ENCODE assay signal across 18 cellular contexts in genomic region chr16:74224828-74225227, GRCh38.
DNase-seq lines count a peak whose midpoint lies in the region; ATAC-seq and TF ChIP-seq lines count a peak whose summit lies in the region.
"Had no signal": no experiment of that assay in that cellular context is flagged by ENCODE, and none has a peak within 500 bp of the region (broad histone marks: within the 10 kb centered on the region; RNA-seq: fewer than 3 reads in every experiment).

No MANE protein-coding gene starts in this region.

- peak overlapping the region in 2 of 3 experiments; percentile 9 to 63 for H3K27ac Mint-ChIP-seq in nephron
- H3K27ac Mint-ChIP-seq: naive B cell had no signal

- intact Hi-C loops in PC-3 (cut with micrococcal nuclease), result no loop called here

- no peaks in the 10 kb centered on the region for H3K79me2 ChIP-seq in PC-3 (ENCODE audit: low read length)

- BruUV-seq in PC-3 (replicated peaks; lab: Mats Ljungman, UMichigan), result no TSS peak

- H3K27me3 Mint-ChIP-seq in nephron (ENCODE audit: low read depth), result peaks cover under 1% of the 10 kb centered on the region

- peaks cover 29% of the 10 kb centered on the region for H3K4me1 Mint-ChIP-seq in nephron
- H3K4me1 Mint-ChIP-seq: naive B cell had no signal

- TF ChIP-seq CTCF in PC-3 (conservative IDR thresholded peaks at IDR 0.05; ENCODE audit: low read depth, low read length) (no peak), epithelial cell of esophagus (IDR thresholded peaks at IDR 0.05; ENCODE audit: insufficient read depth, low read depth, low read length, missing control alignments) (no peak), nephron (IDR thresholded peaks at IDR 0.05; ENCODE audit: unreplicated experiment in 3 of 3) (no peak)

- no peaks in the 10 kb centered on the region for H3K9me2 ChIP-seq in PC-3 (replicated peaks; ENCODE audit: low read length)

- peak overlapping the region in 1 of 3 experiments; percentile 19 for H3K4me3 Mint-ChIP-seq in nephron
- H3K4me3 Mint-ChIP-seq: naive B cell had no signal

- CTCF ChIA-PET in PC-3 (lab: Charles Lee), result no interaction called here

- no peaks in the 10 kb centered on the region for H3K9me3 ChIP-seq in PC-3 (ENCODE audit: low read length)
- H3K9me3 ChIP-seq: lower lobe of right lung, suprapubic skin had no signal

- H3K36me3 Mint-ChIP-seq in nephron (ENCODE audit: low read depth), result no peaks in the 10 kb centered on the region
- H3K36me3 Mint-ChIP-seq: naive B cell had no signal

- POLR2A ChIA-PET in PC-3 (lab: Charles Lee; ENCODE audit: unreplicated experiment), result no interaction called here

- H3K27me3 ChIP-seq in PC-3 (ENCODE audit: low read length), result peaks cover 22% of the 10 kb centered on the region; the same call in 1 of the 2 replicates
- H3K27me3 ChIP-seq: suprapubic skin had no signal

- no peaks in the 10 kb centered on the region for H3K36me3 ChIP-seq in PC-3 (ENCODE audit: low read depth, low read length)
- H3K36me3 ChIP-seq: lower lobe of right lung, suprapubic skin had no signal

- no peaks in the 10 kb centered on the region for H3K4me1 ChIP-seq in PC-3 (ENCODE audit: insufficient read depth, low read length)
- H3K4me1 ChIP-seq: lower lobe of right lung had no signal

- H3K4me3 ChIP-seq in PC-3 (ENCODE audit: low read length), result no peak overlapping the region
- no peak overlapping the region for H3K4me3 ChIP-seq in epithelial cell of esophagus (ENCODE audit: low read length)
- H3K4me3 ChIP-seq: coronary artery, lower lobe of right lung, suprapubic skin had no signal

- H2AFZ ChIP-seq in PC-3 (ENCODE audit: low read length), result no peak overlapping the region

- H3K9ac ChIP-seq in PC-3 (ENCODE audit: low read length), result no peak overlapping the region

- no peaks in the 10 kb centered on the region for H3K9me3 Mint-ChIP-seq in nephron
- H3K9me3 Mint-ChIP-seq: naive B cell had no signal

- H3K27ac ChIP-seq in PC-3 (ENCODE audit: low read length), result no peak overlapping the region
- H3K27ac ChIP-seq: coronary artery, lower lobe of right lung, suprapubic skin, VCaP had no signal

- no peaks in the 10 kb centered on the region for H4K20me1 ChIP-seq in PC-3 (ENCODE audit: low read length)

- no peak for ATAC-seq in PC-3
- ATAC-seq: lower lobe of right lung had no signal

- H3F3A ChIP-seq in PC-3 (ENCODE audit: low read length, unreplicated experiment), result no peaks in the 10 kb centered on the region

- no peak overlapping the region for H3K4me2 ChIP-seq in PC-3 (ENCODE audit: low read length)

- DNase-seq in ELR (ENCODE audit: low read depth), result peak; percentile 28
- DNase-seq in PC-3, result peak; percentile 28
- DNase-seq in epithelial cell of esophagus (ENCODE audit: low read depth), result peak; percentile 47
- no peak for DNase-seq in superior temporal gyrus (ENCODE audit: extremely low spot score)
- no peak for DNase-seq in activated T-cell treated with anti-CD3 and anti-CD28 coated beads, Interleukin-2, amount 50 U/mL, for 1 hour
- DNase-seq in KG1 (lab: John Stamatoyannopoulos, UW), result no peak
- DNase-seq: activated naive CD4-positive, alpha-beta T cell; aorta; lower lobe of right lung; naive B cell; NCI-H1436 treated with DMSO at 0.1 percent for 48 hours; NCI-H446 treated with DMSO at 0.1 percent for 48 hours; posterior cingulate gyrus; Right ventricle myocardium superior had no signal

Comparison
In these comparisons a context has a peak if more than half of its experiments do, and no peak if none do; other contexts are left out.
1. DNase-seq: peak in ELR (single experiment), PC-3 (single experiment) and epithelial cell of esophagus (single experiment); none in superior temporal gyrus (single experiment), activated T-cell treated with anti-CD3 and anti-CD28 coated beads, Interleukin-2, amount 50 U/mL, for 1 hour (single experiment) and KG1 (single experiment).